30 cellular contexts compared by ENCODE assay signal in the genomic region with DNA sequence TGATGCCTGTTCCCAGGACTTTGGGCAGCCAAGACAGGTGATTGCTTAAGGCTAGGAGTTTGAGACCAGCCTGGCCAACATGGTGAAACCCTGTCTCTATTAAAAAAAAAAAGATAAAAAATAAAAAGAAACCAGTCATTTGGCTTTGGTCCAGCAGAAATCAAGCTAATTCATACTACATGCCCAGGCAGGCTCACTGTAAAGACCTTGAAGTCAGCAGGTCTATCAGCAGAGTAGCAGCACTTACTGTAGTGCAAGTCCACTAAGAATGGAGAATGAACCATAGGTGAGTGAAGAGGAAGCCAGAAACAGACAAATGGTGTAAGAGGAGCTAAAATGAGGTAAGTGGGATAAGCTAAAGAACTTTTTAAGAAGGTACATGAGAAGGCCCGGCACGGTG. TPM values are rescaled to one million over a fixed set of nuclear protein-coding genes. Genes with fewer than 3 reads are reported as not detected.
DNase-seq lines count a peak whose midpoint lies in the region; ATAC-seq and TF ChIP-seq lines count a peak whose summit lies in the region.
"Had no signal": no experiment of that assay in that cellular context is flagged by ENCODE, and none has a peak within 500 bp of the region (broad histone marks: within the 10 kb centered on the region; RNA-seq: fewer than 3 reads in every experiment).

No MANE protein-coding gene starts in this region.

- H3K27me3 ChIP-seq in foreskin keratinocyte: no peaks in the 10 kb centered on the region
- H3K27me3 ChIP-seq: ovary had no signal

- 0 out of 2 replicates have a peak, but pooled peaks cover under 1% of the 10 kb centered on the region for H3K4me1 Mint-ChIP-seq in WTC11
- H3K4me1 Mint-ChIP-seq: H9; immature natural killer cell; neural crest cell; stimulated activated naive B cell treated with anti-CD40 and anti-IgM and Interleukin-4, amounts not matched to agents 10 μg/mL and 1 μg/mL and 100 μg/mL, for 72 hours had no signal

- no peak for ATAC-seq in WTC11
- peak; percentile 72 for ATAC-seq in foreskin keratinocyte
- ATAC-seq in left cardiac atrium: no peak
- no peak for ATAC-seq in HG02938 (IDR thresholded peaks at IDR 0.05; ENCODE audit: unreplicated experiment)
- ATAC-seq in HG03520 (IDR thresholded peaks at IDR 0.05; ENCODE audit: unreplicated experiment): no peak
- ATAC-seq: activated CD8-positive, alpha-beta T cell treated with anti-CD3 and anti-CD28 coated beads for 36 hours; left colon; stimulated activated naive B cell treated with anti-CD40 and anti-IgM and Interleukin-4, amounts not matched to agents 10 μg/mL and 1 μg/mL and 100 μg/mL, for 72 hours had no signal

- no peaks in the 10 kb centered on the region for H3K9me3 Mint-ChIP-seq in WTC11
- H3K9me3 Mint-ChIP-seq: activated CD8-positive, alpha-beta T cell treated with anti-CD3 and anti-CD28 coated beads for 36 hours; H9; immature natural killer cell; neural crest cell; stimulated activated naive B cell treated with anti-CD40 and anti-IgM and Interleukin-4, amounts not matched to agents 10 μg/mL and 1 μg/mL and 100 μg/mL, for 72 hours had no signal

- H3K36me3 Mint-ChIP-seq in WTC11: peaks cover 41% of the 10 kb centered on the region
- H3K36me3 Mint-ChIP-seq: immature natural killer cell had no signal

- H3K27me3 Mint-ChIP-seq in WTC11 (ENCODE audit: low read depth): no peaks in the 10 kb centered on the region
- H3K27me3 Mint-ChIP-seq: activated CD8-positive, alpha-beta T cell treated with anti-CD3 and anti-CD28 coated beads for 36 hours; stimulated activated naive B cell treated with anti-CD40 and anti-IgM and Interleukin-4, amounts not matched to agents 10 μg/mL and 1 μg/mL and 100 μg/mL, for 72 hours had no signal

- TF ChIP-seq CTCF in WTC11 (IDR thresholded peaks at IDR 0.05): no peak
- no peak for TF ChIP-seq CTCF in foreskin keratinocyte (conservative IDR thresholded peaks at IDR 0.05)

- no peak overlapping the region for H3K4me3 Mint-ChIP-seq in WTC11
- H3K4me3 Mint-ChIP-seq: activated CD8-positive, alpha-beta T cell treated with anti-CD3 and anti-CD28 coated beads for 36 hours; H9; immature natural killer cell; neural crest cell; stimulated activated naive B cell treated with anti-CD40 and anti-IgM and Interleukin-4, amounts not matched to agents 10 μg/mL and 1 μg/mL and 100 μg/mL, for 72 hours had no signal

- peak overlapping the region; percentile 81 for H3K27ac Mint-ChIP-seq in WTC11
- H3K27ac Mint-ChIP-seq: activated CD8-positive, alpha-beta T cell treated with anti-CD3 and anti-CD28 coated beads for 36 hours; H9; immature natural killer cell; stimulated activated naive B cell treated with anti-CD40 and anti-IgM and Interleukin-4, amounts not matched to agents 10 μg/mL and 1 μg/mL and 100 μg/mL, for 72 hours had no signal

- H3K4me1 ChIP-seq in foreskin keratinocyte: no peaks in the 10 kb centered on the region

- DNase-seq in NCI-H146 (lab: John Stamatoyannopoulos, UW): peak; percentile 31
- DNase-seq in NCI-H146 treated with DMSO at 0.1 percent for 48 hours (lab: John Stamatoyannopoulos, UW; ENCODE audit: unreplicated experiment): no peak
- DNase-seq in NCI-H1105 treated with DMSO at 0.1 percent for 48 hours (lab: John Stamatoyannopoulos, UW): peak; percentile 83
- DNase-seq in WTC11 (ENCODE audit: low spot score): no peak
- DNase-seq in foreskin keratinocyte: peak; percentile 55 to 73
- DNase-seq in left cardiac atrium: no peak
- DNase-seq: 8988T; activated CD4-positive, alpha-beta T cell treated with anti-CD3 and anti-CD28 coated beads for 1 hour; activated CD8-positive, alpha-beta T cell treated with anti-CD3 and anti-CD28 coated beads for 36 hours; activated naive CD4-positive, alpha-beta T cell treated with anti-CD3 and anti-CD28 coated beads, Interleukin-2, amount 50 U/mL, for 16 hours; aorta; Calu3; effector CD8-positive, alpha-beta T cell; EL; H9; immature natural killer cell; Karpas-422; left colon; NCI-H1436 treated with DMSO at 0.1 percent for 48 hours; NCI-H526 treated with DMSO at 0.1 percent for 48 hours; ovary; SHP77 treated with DMSO at 0.1 percent for 48 hours; stimulated activated naive B cell treated with anti-CD40 and anti-IgM and Interleukin-4, amounts not matched to agents 10 μg/mL and 1 μg/mL and 100 μg/mL, for 72 hours; substantia nigra; trophoblast cell had no signal

- POLR2A ChIA-PET in WTC11 (lab: Charles Lee): interaction anchor here (1.9 kb wide), 1 partner anchor 13 kb away, joined by 4 read pairs; no protein-coding TSS in a partner anchor

- intact Hi-C loops in left cardiac atrium (cut with DNase I): no loop called here

- CTCF ChIA-PET in WTC11 (lab: Charles Lee): no interaction called here

- no peak overlapping the region for H3K27ac ChIP-seq in foreskin keratinocyte
- H3K27ac ChIP-seq: C4-2B, coronary artery, ovary had no signal

TF ChIP-seq in WTC11, 78 proteins besides CTCF, POLR2A, EP300 and RAD21:
- TF ChIP-seq, protein P1, sequence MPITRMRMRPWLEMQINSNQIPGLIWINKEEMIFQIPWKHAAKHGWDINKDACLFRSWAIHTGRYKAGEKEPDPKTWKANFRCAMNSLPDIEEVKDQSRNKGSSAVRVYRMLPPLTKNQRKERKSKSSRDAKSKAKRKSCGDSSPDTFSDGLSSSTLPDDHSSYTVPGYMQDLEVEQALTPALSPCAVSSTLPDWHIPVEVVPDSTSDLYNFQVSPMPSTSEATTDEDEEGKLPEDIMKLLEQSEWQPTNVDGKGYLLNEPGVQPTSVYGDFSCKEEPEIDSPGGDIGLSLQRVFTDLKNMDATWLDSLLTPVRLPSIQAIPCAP (CRISPR knock-in tag; IDR thresholded peaks at IDR 0.05): no peak
- TF ChIP-seq GTF2I (CRISPR knock-in tag; conservative IDR thresholded peaks at IDR 0.05): no peak
- TF ChIP-seq, protein P2, sequence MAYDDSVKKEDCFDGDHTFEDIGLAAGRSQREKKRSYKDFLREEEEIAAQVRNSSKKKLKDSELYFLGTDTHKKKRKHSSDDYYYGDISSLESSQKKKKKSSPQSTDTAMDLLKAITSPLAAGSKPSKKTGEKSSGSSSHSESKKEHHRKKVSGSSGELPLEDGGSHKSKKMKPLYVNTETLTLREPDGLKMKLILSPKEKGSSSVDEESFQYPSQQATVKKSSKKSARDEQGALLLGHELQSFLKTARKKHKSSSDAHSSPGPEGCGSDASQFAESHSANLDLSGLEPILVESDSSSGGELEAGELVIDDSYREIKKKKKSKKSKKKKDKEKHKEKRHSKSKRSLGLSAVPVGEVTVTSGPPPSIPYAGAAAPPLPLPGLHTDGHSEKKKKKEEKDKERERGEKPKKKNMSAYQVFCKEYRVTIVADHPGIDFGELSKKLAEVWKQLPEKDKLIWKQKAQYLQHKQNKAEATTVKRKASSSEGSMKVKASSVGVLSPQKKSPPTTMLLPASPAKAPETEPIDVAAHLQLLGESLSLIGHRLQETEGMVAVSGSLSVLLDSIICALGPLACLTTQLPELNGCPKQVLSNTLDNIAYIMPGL (CRISPR knock-in tag; IDR thresholded peaks at IDR 0.05): no peak
- TF ChIP-seq FOXP1 (CRISPR knock-in tag; IDR thresholded peaks at IDR 0.05; ENCODE audit: borderline replicate concordance): no peak
- TF ChIP-seq TCF7 (CRISPR knock-in tag; IDR thresholded peaks at IDR 0.05; ENCODE audit: low read depth): no peak
- TF ChIP-seq, protein P3, sequence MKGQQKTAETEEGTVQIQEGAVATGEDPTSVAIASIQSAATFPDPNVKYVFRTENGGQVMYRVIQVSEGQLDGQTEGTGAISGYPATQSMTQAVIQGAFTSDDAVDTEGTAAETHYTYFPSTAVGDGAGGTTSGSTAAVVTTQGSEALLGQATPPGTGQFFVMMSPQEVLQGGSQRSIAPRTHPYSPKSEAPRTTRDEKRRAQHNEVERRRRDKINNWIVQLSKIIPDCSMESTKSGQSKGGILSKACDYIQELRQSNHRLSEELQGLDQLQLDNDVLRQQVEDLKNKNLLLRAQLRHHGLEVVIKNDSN (CRISPR knock-in tag; IDR thresholded peaks at IDR 0.05): no peak
- no peak for TF ChIP-seq MXD4 (CRISPR knock-in tag; IDR thresholded peaks at IDR 0.05; ENCODE audit: borderline replicate concordance)
- TF ChIP-seq ZNF317 (CRISPR knock-in tag; IDR thresholded peaks at IDR 0.05; ENCODE audit: borderline replicate concordance, low read depth): no peak
- TF ChIP-seq JAZF1 (CRISPR knock-in tag; IDR thresholded peaks at IDR 0.05): no peak
- no peak for TF ChIP-seq NFE2L1 (CRISPR knock-in tag; IDR thresholded peaks at IDR 0.05)
- TF ChIP-seq, protein P4, sequence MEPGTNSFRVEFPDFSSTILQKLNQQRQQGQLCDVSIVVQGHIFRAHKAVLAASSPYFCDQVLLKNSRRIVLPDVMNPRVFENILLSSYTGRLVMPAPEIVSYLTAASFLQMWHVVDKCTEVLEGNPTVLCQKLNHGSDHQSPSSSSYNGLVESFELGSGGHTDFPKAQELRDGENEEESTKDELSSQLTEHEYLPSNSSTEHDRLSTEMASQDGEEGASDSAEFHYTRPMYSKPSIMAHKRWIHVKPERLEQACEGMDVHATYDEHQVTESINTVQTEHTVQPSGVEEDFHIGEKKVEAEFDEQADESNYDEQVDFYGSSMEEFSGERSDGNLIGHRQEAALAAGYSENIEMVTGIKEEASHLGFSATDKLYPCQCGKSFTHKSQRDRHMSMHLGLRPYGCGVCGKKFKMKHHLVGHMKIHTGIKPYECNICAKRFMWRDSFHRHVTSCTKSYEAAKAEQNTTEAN (CRISPR knock-in tag; IDR thresholded peaks at IDR 0.05): no peak
- no peak for TF ChIP-seq ZNF232 (CRISPR knock-in tag; IDR thresholded peaks at IDR 0.05)

RNA-seq across cellular contexts. Expression of a gene that starts 24.7 kb away (rescaled TPM):
- total RNA-seq in WTC11 (2021) (43.7 to 49.3 TPM (median 49.2 TPM) in 3 replicates), foreskin keratinocyte (32.4 and 41.5 TPM in 2 replicates), left cardiac atrium (10 to 100 TPM in 1 of 2 donors, 1 to 10 TPM in 1; 7.5 to 13.3 TPM)
- polyA plus RNA-seq in foreskin keratinocyte: 18.0 and 20.4 TPM in 2 replicates

RNA-seq across cellular contexts. Expression of a gene that starts 25.0 kb away (rescaled TPM):
- 208 to 246 TPM (median 209 TPM) in 3 replicates for total RNA-seq in WTC11 (2021)
- total RNA-seq in foreskin keratinocyte: 253 and 295 TPM in 2 replicates
- 242 and 266 TPM in 2 replicates for polyA plus RNA-seq in foreskin keratinocyte
- total RNA-seq in left cardiac atrium: 10 to 100 TPM; 61.9 to 74.9 TPM

RNA-seq across cellular contexts. Expression of a gene that starts 37.5 kb away (rescaled TPM):
- total RNA-seq in WTC11 (2021) (99.6 to 105 TPM (median 99.6 TPM) in 3 replicates), foreskin keratinocyte (97.4 and 109 TPM in 2 replicates), left cardiac atrium (10 to 100 TPM; 50.6 to 52.5 TPM)
- polyA plus RNA-seq in foreskin keratinocyte: 91.6 and 105 TPM in 2 replicates

Comparison
In these comparisons a context has a peak if more than half of its experiments do, and no peak if none do; other contexts are left out.
1. DNase-seq: peak in NCI-H146 (single experiment), NCI-H1105 treated with DMSO at 0.1 percent for 48 hours (single experiment) and foreskin keratinocyte (2 of 2); none in NCI-H146 treated with DMSO at 0.1 percent for 48 hours (single experiment), WTC11 (single experiment) and left cardiac atrium (single experiment).